14 cellular contexts compared by ENCODE assay signal in the genomic region with DNA sequence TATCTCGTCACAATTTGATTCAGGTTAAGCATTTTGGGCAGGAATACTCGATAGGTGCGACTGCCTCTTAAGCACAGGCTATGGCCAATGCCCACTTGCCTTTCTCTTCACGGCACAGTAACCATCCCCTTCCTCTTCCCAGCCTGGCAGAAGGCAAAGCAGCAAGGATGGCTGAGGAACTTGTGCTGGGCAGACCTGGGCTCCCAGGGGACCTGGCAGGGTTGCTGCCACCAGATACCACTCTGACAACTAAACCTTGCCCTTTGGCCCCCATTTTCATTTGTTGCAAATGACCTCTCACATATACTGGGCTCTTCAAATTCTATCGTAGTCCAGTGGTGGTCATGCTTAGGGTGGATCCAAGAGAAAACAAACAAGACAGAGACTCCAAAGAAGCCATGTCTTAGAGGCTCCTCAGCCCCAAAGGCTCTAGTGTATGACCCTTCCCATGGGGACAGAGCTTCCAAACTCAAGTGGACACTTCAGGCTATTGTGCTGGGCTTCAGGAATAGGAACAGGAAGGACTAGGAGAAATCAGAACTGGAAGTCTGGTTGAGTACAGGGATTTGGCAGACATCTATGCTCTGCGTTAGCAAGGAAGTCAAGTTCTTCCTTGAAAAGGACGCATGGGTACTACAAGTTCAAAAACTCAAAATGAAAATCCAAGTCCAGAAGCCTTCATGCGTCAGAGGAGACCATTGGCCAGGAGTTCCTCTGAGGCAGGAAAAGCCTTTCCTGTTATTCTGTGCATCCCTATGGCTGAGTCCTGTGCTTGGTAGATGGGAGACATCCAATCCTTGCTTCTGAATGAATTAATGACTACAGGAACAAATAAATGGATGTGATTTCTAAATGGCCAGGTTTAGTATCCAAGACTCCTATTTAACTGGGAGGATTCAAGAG.
DNase-seq lines count a peak whose midpoint lies in the region; ATAC-seq and TF ChIP-seq lines count a peak whose summit lies in the region.
"Had no signal": no experiment of that assay in that cellular context is flagged by ENCODE, and none has a peak within 500 bp of the region (broad histone marks: within the 10 kb centered on the region; RNA-seq: fewer than 3 reads in every experiment).

No MANE protein-coding gene starts in this region.

- no peaks in the 10 kb centered on the region for H3K36me3 ChIP-seq in skeletal muscle tissue (ENCODE audit: control insufficient read depth in 3 of 3, insufficient read depth in 3 of 3, low read length in 3 of 3)

- DNase-seq in HFFc6 (no peak), right cardiac atrium (peak in 2 of 3 donors; percentile 41 to 60), NCI-H146 (lab: John Stamatoyannopoulos, UW) (no peak)
- DNase-seq in activated naive CD8-positive, alpha-beta T cell treated with anti-CD3 and anti-CD28 coated beads, Interleukin-2, amount 50 U/mL, for 24 hours, result no peak
- no peak for DNase-seq in stimulated activated naive CD4-positive, alpha-beta T cell (lab: John Stamatoyannopoulos, UW)
- DNase-seq: activated naive CD4-positive, alpha-beta T cell; effector memory CD8-positive, alpha-beta T cell; GOT3; naive thymus-derived CD8-positive, alpha-beta T cell; stimulated activated CD8-positive, alpha-beta memory T cell treated with anti-CD3 and anti-CD28 coated beads, Interleukin-4, amount 100 ng/mL, for 48 hours had no signal

- no peaks in the 10 kb centered on the region for H3K27me3 Mint-ChIP-seq in HFFc6 (ENCODE audit: insufficient read depth)
- no peaks in the 10 kb centered on the region for H3K27me3 Mint-ChIP-seq in activated naive CD8-positive, alpha-beta T cell treated with anti-CD3 and anti-CD28 coated beads, Interleukin-2, amount 50 U/mL, for 24 hours

- no peaks in the 10 kb centered on the region for H3K36me3 Mint-ChIP-seq in HFFc6 (ENCODE audit: low read depth)
- no peaks in the 10 kb centered on the region for H3K36me3 Mint-ChIP-seq in activated naive CD8-positive, alpha-beta T cell treated with anti-CD3 and anti-CD28 coated beads, Interleukin-2, amount 50 U/mL, for 24 hours (ENCODE audit: low read depth)

- H3K27me3 ChIP-seq in right cardiac atrium (ENCODE audit: control insufficient read depth, insufficient read depth) (no peaks in the 10 kb centered on the region), skeletal muscle tissue (ENCODE audit: control insufficient read depth in 3 of 3, insufficient read depth in 3 of 3, low read length in 3 of 3) (no peaks in the 10 kb centered on the region)

- no peak for TF ChIP-seq CTCF in HFFc6 (IDR thresholded peaks at IDR 0.05)

- H3K9me3 Mint-ChIP-seq in HFFc6, result no peaks in the 10 kb centered on the region
- H3K9me3 Mint-ChIP-seq in activated naive CD8-positive, alpha-beta T cell treated with anti-CD3 and anti-CD28 coated beads, Interleukin-2, amount 50 U/mL, for 24 hours, result no peaks in the 10 kb centered on the region
- H3K9me3 Mint-ChIP-seq: effector memory CD8-positive, alpha-beta T cell; naive thymus-derived CD8-positive, alpha-beta T cell had no signal

- H3K4me3 Mint-ChIP-seq in HFFc6, result peak overlapping the region; percentile 75; the same call in 1 of the 2 replicates
- H3K4me3 Mint-ChIP-seq in activated naive CD8-positive, alpha-beta T cell treated with anti-CD3 and anti-CD28 coated beads, Interleukin-2, amount 50 U/mL, for 24 hours, result no peak overlapping the region
- H3K4me3 Mint-ChIP-seq: effector memory CD8-positive, alpha-beta T cell had no signal

- H3K9me3 ChIP-seq in right cardiac atrium (ENCODE audit: control insufficient read depth, low read length) (no peaks in the 10 kb centered on the region), skeletal muscle tissue (ENCODE audit: control insufficient read depth in 3 of 3, low read length in 3 of 3) (no peaks in the 10 kb centered on the region)

- peak overlapping the region; percentile 98 for H3K27ac Mint-ChIP-seq in HFFc6
- peak overlapping the region; percentile 74 for H3K27ac Mint-ChIP-seq in activated naive CD8-positive, alpha-beta T cell treated with anti-CD3 and anti-CD28 coated beads, Interleukin-2, amount 50 U/mL, for 24 hours

- H3K4me3 ChIP-seq in right cardiac atrium (ENCODE audit: low read length) (peak overlapping the region; percentile 27), skeletal muscle tissue (ENCODE audit: low read length in 3 of 3) (peak overlapping the region in 2 of 3 donors; percentile 28 to 44)
- H3K4me3 ChIP-seq: SK-N-MC had no signal

- peaks cover 25% of the 10 kb centered on the region for H3K4me1 ChIP-seq in right cardiac atrium (ENCODE audit: control insufficient read depth, insufficient read depth, low read length)
- peaks cover 45 to 55% (median 53%) of the 10 kb centered on the region in 3 donors for H3K4me1 ChIP-seq in skeletal muscle tissue (ENCODE audit: control insufficient read depth in 3 of 3, insufficient read depth in 3 of 3, low read length in 3 of 3)

- H3K27ac ChIP-seq in right cardiac atrium (ENCODE audit: low read length) (peak overlapping the region; percentile 100), skeletal muscle tissue (ENCODE audit: low read depth, low read length) (peak overlapping the region; percentile 93)
- H3K27ac ChIP-seq: SK-N-MC had no signal

- peaks cover 73% of the 10 kb centered on the region for H3K4me1 Mint-ChIP-seq in HFFc6 (ENCODE audit: low read depth)
- H3K4me1 Mint-ChIP-seq in activated naive CD8-positive, alpha-beta T cell treated with anti-CD3 and anti-CD28 coated beads, Interleukin-2, amount 50 U/mL, for 24 hours, result peaks cover 54% of the 10 kb centered on the region

- WGBS in right cardiac atrium, result 65% methylated on average over 8 of the region's 8 CpGs

- no peak for ATAC-seq in activated naive CD8-positive, alpha-beta T cell treated with anti-CD3 and anti-CD28 coated beads, Interleukin-2, amount 50 U/mL, for 24 hours
- peak; percentile 27 to 61 for ATAC-seq in right cardiac atrium
- ATAC-seq in HG03135 (IDR thresholded peaks at IDR 0.05; ENCODE audit: unreplicated experiment), result no peak
- ATAC-seq in HG03175 (IDR thresholded peaks at IDR 0.05; ENCODE audit: unreplicated experiment), result no peak
- ATAC-seq: effector memory CD8-positive, alpha-beta T cell had no signal

- no peak overlapping the region for H3K9ac ChIP-seq in skeletal muscle tissue (ENCODE audit: low read depth in 1 of 3, low read length in 3 of 3)

- intact Hi-C loops in right cardiac atrium (cut with DNase I), result loop anchor here in 3 of 4 donors (5.0 to 10.0 kb wide), 2 partner anchors 65 to 67 kb away; partner anchors contain the start of gene PLPP1 (in 3 of the 3)

Comparison
In these comparisons a context has a peak if more than half of its experiments do, and no peak if none do; other contexts are left out.
1. DNase-seq: peak in right cardiac atrium (2 of 3); none in HFFc6 (single experiment), activated naive CD8-positive, alpha-beta T cell treated with anti-CD3 and anti-CD28 coated beads, Interleukin-2, amount 50 U/mL, for 24 hours (single experiment), stimulated activated naive CD4-positive, alpha-beta T cell (0 of 6) and NCI-H146 (single experiment).
2. ATAC-seq: peak in right cardiac atrium (2 of 2); none in activated naive CD8-positive, alpha-beta T cell treated with anti-CD3 and anti-CD28 coated beads, Interleukin-2, amount 50 U/mL, for 24 hours (single experiment), HG03135 (single experiment) and HG03175 (single experiment).